Comparison of ENCODE assay signal across 32 cellular contexts in genomic region chr1:176159993-176160392, GRCh38. TPM values are rescaled to one million over a fixed set of nuclear protein-coding genes. Genes with fewer than 3 reads are reported as not detected.
A peak's percentile ranks its signal among the peaks of the same experiment; 100 is the strongest.
DNase-seq lines count a peak whose midpoint lies in the region; ATAC-seq and TF ChIP-seq lines count a peak whose summit lies in the region.
"Had no signal": no experiment of that assay in that cellular context is flagged by ENCODE, and none has a peak within 500 bp of the region (broad histone marks: within the 10 kb centered on the region; RNA-seq: fewer than 3 reads in every experiment).

No MANE protein-coding gene starts in this region.

- CTCF ChIA-PET in activated CD4-positive, alpha-beta T cell treated with anti-CD3 and anti-CD28 coated beads for 36 hours (lab: Charles Lee): no interaction called here
- CTCF ChIA-PET in MCF 10A (lab: Yijun Ruan, JAX): interaction anchor here (1.5 kb wide), 1 partner anchor 27 kb away, joined by 3 read pairs; no protein-coding TSS in a partner anchor
- CTCF ChIA-PET in mammary epithelial cell (lab: Charles Lee; ENCODE audit: low non-redundant PET): no interaction called here

- H2AFZ ChIP-seq in mammary epithelial cell (ENCODE audit: low read depth, low read length): no peak overlapping the region
- H2AFZ ChIP-seq: GM23248, hepatocyte had no signal

- BruUV-seq in MCF 10A (replicated peaks; lab: Mats Ljungman, UMichigan) (no TSS peak), mammary epithelial cell (replicated peaks; lab: Mats Ljungman, UMichigan) (no TSS peak)

- POLR2A ChIA-PET in activated CD4-positive, alpha-beta T cell treated with anti-CD3 and anti-CD28 coated beads for 36 hours (lab: Charles Lee): interaction anchor here (1.1 kb wide), 1 partner anchor 47 kb away, joined by 5 read pairs; the partner anchor contains the start of gene COP1
- POLR2A ChIA-PET in MCF 10A (lab: Yijun Ruan, JAX): no interaction called here

- peak overlapping the region; percentile 29 for H3K4me3 Mint-ChIP-seq in activated CD4-positive, alpha-beta T cell treated with anti-CD3 and anti-CD28 coated beads for 36 hours
- H3K4me3 Mint-ChIP-seq in MCF 10A (ENCODE audit: unreplicated experiment): no peak overlapping the region
- peak overlapping the region; percentile 53 for H3K4me3 Mint-ChIP-seq in activated naive CD8-positive, alpha-beta T cell
- H3K4me3 Mint-ChIP-seq: CD14-positive monocyte; neural crest cell; stimulated activated naive B cell treated with anti-CD40 and anti-IgM and Interleukin-4, amounts not matched to agents 10 μg/mL and 1 μg/mL and 100 μg/mL, for 72 hours had no signal

- peak overlapping the region; percentile 79 for H3K27ac Mint-ChIP-seq in activated CD4-positive, alpha-beta T cell treated with anti-CD3 and anti-CD28 coated beads for 36 hours
- H3K27ac Mint-ChIP-seq in MCF 10A (ENCODE audit: low read depth, unreplicated experiment): peak overlapping the region; percentile 35
- peak overlapping the region; percentile 87 for H3K27ac Mint-ChIP-seq in activated naive CD8-positive, alpha-beta T cell
- H3K27ac Mint-ChIP-seq: stimulated activated naive B cell treated with anti-CD40 and anti-IgM and Interleukin-4, amounts not matched to agents 10 μg/mL and 1 μg/mL and 100 μg/mL, for 72 hours had no signal

- H3K27ac ChIP-seq in mammary epithelial cell (ENCODE audit: insufficient read depth, low read depth, low read length): no peak overlapping the region
- H3K27ac ChIP-seq: ascending aorta, cardiac muscle cell, colonic mucosa, epithelial cell of prostate, GM23248, hepatocyte, ovary, testis had no signal

- H3K4me1 Mint-ChIP-seq in activated CD4-positive, alpha-beta T cell treated with anti-CD3 and anti-CD28 coated beads for 36 hours: peaks cover 46% of the 10 kb centered on the region
- no peaks in the 10 kb centered on the region for H3K4me1 Mint-ChIP-seq in MCF 10A (ENCODE audit: insufficient read depth, unreplicated experiment)
- peaks cover 44% of the 10 kb centered on the region for H3K4me1 Mint-ChIP-seq in activated naive CD8-positive, alpha-beta T cell (ENCODE audit: low read depth)
- H3K4me1 Mint-ChIP-seq: CD14-positive monocyte had no signal

- H3K27me3 Mint-ChIP-seq in activated CD4-positive, alpha-beta T cell treated with anti-CD3 and anti-CD28 coated beads for 36 hours: no peaks in the 10 kb centered on the region
- no peaks in the 10 kb centered on the region for H3K27me3 Mint-ChIP-seq in MCF 10A (ENCODE audit: insufficient read depth, unreplicated experiment)
- no peaks in the 10 kb centered on the region for H3K27me3 Mint-ChIP-seq in activated naive CD8-positive, alpha-beta T cell
- H3K27me3 Mint-ChIP-seq: stimulated activated naive B cell treated with anti-CD40 and anti-IgM and Interleukin-4, amounts not matched to agents 10 μg/mL and 1 μg/mL and 100 μg/mL, for 72 hours; T-helper 17 cell had no signal

- no peak for TF ChIP-seq CTCF in MCF 10A (IDR thresholded peaks at IDR 0.05; ENCODE audit: unreplicated experiment)
- no peak for TF ChIP-seq CTCF in mammary epithelial cell (conservative IDR thresholded peaks at IDR 0.05 in 1 of 2, IDR thresholded peaks at IDR 0.05 in 1 of 2; ENCODE audit: extremely low read depth in 1 of 2, insufficient read depth in 1 of 2, low read depth in 1 of 2, low read length in 2 of 2)
- no peak for TF ChIP-seq CTCF in BE2C (IDR thresholded peaks at IDR 0.05; ENCODE audit: low read depth, low read length)

- H3K9me3 ChIP-seq in mammary epithelial cell (replicated peaks; ENCODE audit: insufficient read depth, low read length): peaks cover 4% of the 10 kb centered on the region
- H3K9me3 ChIP-seq in BE2C: no peaks in the 10 kb centered on the region; the same call in 1 of the 2 replicates
- H3K9me3 ChIP-seq: colonic mucosa, testis had no signal

- H3K9me3 Mint-ChIP-seq in activated CD4-positive, alpha-beta T cell treated with anti-CD3 and anti-CD28 coated beads for 36 hours (ENCODE audit: low read depth): peaks cover 18% of the 10 kb centered on the region
- H3K9me3 Mint-ChIP-seq in MCF 10A (ENCODE audit: unreplicated experiment): peaks cover 38% of the 10 kb centered on the region
- H3K9me3 Mint-ChIP-seq in activated naive CD8-positive, alpha-beta T cell (ENCODE audit: low read depth): peaks cover 22% of the 10 kb centered on the region

- H3K4me1 ChIP-seq in mammary epithelial cell (ENCODE audit: insufficient read depth, low read length) (no peaks in the 10 kb centered on the region), BE2C (no peaks in the 10 kb centered on the region)
- H3K4me1 ChIP-seq: ascending aorta, colonic mucosa, testis had no signal

- H3K36me3 ChIP-seq in mammary epithelial cell (ENCODE audit: insufficient read depth, low read length) (peaks cover 11% of the 10 kb centered on the region), BE2C (no peaks in the 10 kb centered on the region; the same call in 1 of the 2 replicates)
- H3K36me3 ChIP-seq: colonic mucosa, ovary had no signal

- no peak overlapping the region for H3K4me2 ChIP-seq in mammary epithelial cell (ENCODE audit: insufficient read depth, low read depth, low read length)
- H3K4me2 ChIP-seq: hepatocyte had no signal

- no peak for DNase-seq in activated CD4-positive, alpha-beta T cell treated with anti-CD3 and anti-CD28 coated beads for 36 hours
- DNase-seq in activated CD4-positive, alpha-beta T cell treated with anti-CD3 and anti-CD28 coated beads for 1 hour: no peak
- no peak for DNase-seq in MCF 10A (ENCODE audit: unreplicated experiment)
- no peak for DNase-seq in mammary epithelial cell
- DNase-seq in superior temporal gyrus (ENCODE audit: extremely low spot score): peak; percentile 30
- DNase-seq in medulla oblongata (ENCODE audit: extremely low spot score): no peak
- DNase-seq in BE2C: no peak
- DNase-seq: 8988T; activated CD8-positive, alpha-beta memory T cell treated with anti-CD3 and anti-CD28 coated beads, Interleukin-2, amount 50 U/mL, for 4 hours; colonic mucosa; DND-41; effector CD8-positive, alpha-beta T cell; GF-D8; GM23248; IMR-90; NCI-H146; NCI-H226; NCI-H69; ovary; Right ventricle myocardium superior; stimulated activated naive B cell treated with anti-CD40 and anti-IgM and Interleukin-4, amounts not matched to agents 10 μg/mL and 1 μg/mL and 100 μg/mL, for 72 hours; T-helper 17 cell; testis had no signal

- ATAC-seq in activated CD4-positive, alpha-beta T cell treated with anti-CD3 and anti-CD28 coated beads for 36 hours: peak; percentile 70
- ATAC-seq: SK-N-SH treated with all-trans-retinoic acid at 6 μM for 48 hours, T-helper 17 cell had no signal

- in situ Hi-C loops in mammary epithelial cell (cut with MboI; ENCODE audit: low sequenced_read_pairs in 2 of 2): no loop called here

- 20% methylated on average over 2 of the region's 2 CpGs for WGBS in mammary epithelial cell (ENCODE audit: low coverage, missing lambda C conversion rate)

- H3K79me2 ChIP-seq in mammary epithelial cell (ENCODE audit: insufficient read depth, low read length): peaks cover 55% of the 10 kb centered on the region

- no peaks in the 10 kb centered on the region for H4K20me1 ChIP-seq in mammary epithelial cell (ENCODE audit: insufficient read depth, low read length)

- no peaks in the 10 kb centered on the region for H3K27me3 ChIP-seq in mammary epithelial cell (ENCODE audit: insufficient read depth, low read length)
- no peaks in the 10 kb centered on the region for H3K27me3 ChIP-seq in BE2C
- H3K27me3 ChIP-seq: ascending aorta, cardiac muscle cell, colonic mucosa, hepatocyte, ovary, testis had no signal

- no peak overlapping the region for H3K9ac ChIP-seq in mammary epithelial cell (ENCODE audit: insufficient read depth, low read length)
- H3K9ac ChIP-seq: GM23248 had no signal

- intact Hi-C loops in activated CD4-positive, alpha-beta T cell treated with anti-CD3 and anti-CD28 coated beads for 36 hours (cut with DNase I, micrococcal nuclease): loop anchor here (1.0 to 2.0 kb wide), 3 partner anchors 17 to 45 kb away; no protein-coding TSS in a partner anchor
- intact Hi-C loops in MCF 10A (cut with micrococcal nuclease) (no loop called here), mammary epithelial cell (cut with micrococcal nuclease) (no loop called here)

- peaks cover 76% of the 10 kb centered on the region for H3K36me3 Mint-ChIP-seq in activated CD4-positive, alpha-beta T cell treated with anti-CD3 and anti-CD28 coated beads for 36 hours (ENCODE audit: low read depth)
- peaks cover 52% of the 10 kb centered on the region for H3K36me3 Mint-ChIP-seq in MCF 10A (ENCODE audit: insufficient read depth, unreplicated experiment)
- peaks cover 53% of the 10 kb centered on the region for H3K36me3 Mint-ChIP-seq in activated naive CD8-positive, alpha-beta T cell

- dilution Hi-C loops in mammary epithelial cell (cut with HindIII; ENCODE audit: low sequenced_read_pairs): no loop called here

- H3K4me3 ChIP-seq in mammary epithelial cell (replicated peaks in 1 of 3; ENCODE audit: insufficient read depth in 1 of 3, low read depth in 2 of 3, low read length in 3 of 3) (no peak overlapping the region), BE2C (ENCODE audit: low read depth, low read length) (no peak overlapping the region)
- H3K4me3 ChIP-seq: ascending aorta, cardiac muscle cell, colonic mucosa, GM23248, hepatocyte, lung, ovary, testis had no signal

RNA-seq across cellular contexts. Expression of gene COP1, which starts 47.1 kb away (rescaled TPM):
- 10 to 100 TPM; 38.7 to 43.4 TPM for total RNA-seq in activated CD4-positive, alpha-beta T cell treated with anti-CD3 and anti-CD28 coated beads for 36 hours
- 41.6 and 47.0 TPM in 2 replicates for total RNA-seq in MCF 10A (2022)
- 10 to 100 TPM; 42.2 to 72.5 TPM for total RNA-seq in mammary epithelial cell
- polyA plus RNA-seq in mammary epithelial cell: 24.5 TPM
- polyA minus RNA-seq in mammary epithelial cell: 72.0 TPM
- polyA plus RNA-seq in BE2C (2012; ENCODE audit: insufficient read depth, insufficient read length, low read depth): 20.7 TPM

Comparison
In these comparisons a context has a peak if more than half of its experiments do, and no peak if none do; other contexts are left out.
1. H3K27ac Mint-ChIP-seq: peak in every context shown above with its lines; median percentile 87 in activated naive CD8-positive, alpha-beta T cell; 79 in activated CD4-positive, alpha-beta T cell treated with anti-CD3 and anti-CD28 coated beads for 36 hours; 35 in MCF 10A.
2. intact Hi-C loops: an anchor here in activated CD4-positive, alpha-beta T cell treated with anti-CD3 and anti-CD28 coated beads for 36 hours (1.0 to 2.0 kb wide); none called in MCF 10A and mammary epithelial cell.